2 cellular contexts compared by ENCODE assay signal in genomic region chr17:66954632-66955031, GRCh38.
TF ChIP-seq lines count a peak whose summit lies in the region.

No MANE protein-coding gene starts in this region.

TF ChIP-seq in HepG2, 621 proteins besides CTCF, POLR2A, EP300 and RAD21:
- TF ChIP-seq ZNF629 (CRISPR knock-in tag; conservative IDR thresholded peaks at IDR 0.05): peak; percentile 81
- no peak for TF ChIP-seq SOX6 (IDR thresholded peaks at IDR 0.05)
- no peak for TF ChIP-seq SOX6 (CRISPR knock-in tag; IDR thresholded peaks at IDR 0.05)
- TF ChIP-seq ZMYM3 (CRISPR knock-in tag; IDR thresholded peaks at IDR 0.05): 0 out of 2 replicates have a peak, but pooled peaks have one; percentile 35
TF ChIP-seq in HepG2: peak in this region for 2.

TF ChIP-seq in SK-N-SH, 30 proteins besides CTCF, POLR2A, EP300 and RAD21:
- no peak for TF ChIP-seq GATA2 (CRISPR knock-in tag; IDR thresholded peaks at IDR 0.05)
- TF ChIP-seq PBX3 (IDR thresholded peaks at IDR 0.05): no peak
- TF ChIP-seq YY1 (IDR thresholded peaks at IDR 0.05; ENCODE audit: low read depth): no peak
- no peak for TF ChIP-seq MAX (IDR thresholded peaks at IDR 0.05; ENCODE audit: low read depth)
- no peak for TF ChIP-seq FOXJ3 (CRISPR knock-in tag; IDR thresholded peaks at IDR 0.05)
- no peak for TF ChIP-seq TEAD4 (IDR thresholded peaks at IDR 0.05; ENCODE audit: borderline replicate concordance, insufficient read depth)
- no peak for TF ChIP-seq MEF2A (IDR thresholded peaks at IDR 0.05; ENCODE audit: borderline replicate concordance, low read depth)
- TF ChIP-seq JUND (IDR thresholded peaks at IDR 0.05): no peak
- no peak for TF ChIP-seq EZH2phosphoT487 (IDR thresholded peaks at IDR 0.05; ENCODE audit: borderline replicate concordance, low read depth)
- TF ChIP-seq RXRA (IDR thresholded peaks at IDR 0.05; ENCODE audit: borderline replicate concordance, low read depth): no peak
- no peak for TF ChIP-seq IRF3 (IDR thresholded peaks at IDR 0.05; ENCODE audit: low read depth, low read length)
- no peak for TF ChIP-seq NRF1 (IDR thresholded peaks at IDR 0.05; ENCODE audit: low read depth, low read length)
- TF ChIP-seq USF1 (IDR thresholded peaks at IDR 0.05; ENCODE audit: borderline replicate concordance, low read depth): no peak
- TF ChIP-seq RFX5 (IDR thresholded peaks at IDR 0.05; ENCODE audit: low read length): no peak
